Comparison of ENCODE assay signal across 1 cellular context in the genomic region with DNA sequence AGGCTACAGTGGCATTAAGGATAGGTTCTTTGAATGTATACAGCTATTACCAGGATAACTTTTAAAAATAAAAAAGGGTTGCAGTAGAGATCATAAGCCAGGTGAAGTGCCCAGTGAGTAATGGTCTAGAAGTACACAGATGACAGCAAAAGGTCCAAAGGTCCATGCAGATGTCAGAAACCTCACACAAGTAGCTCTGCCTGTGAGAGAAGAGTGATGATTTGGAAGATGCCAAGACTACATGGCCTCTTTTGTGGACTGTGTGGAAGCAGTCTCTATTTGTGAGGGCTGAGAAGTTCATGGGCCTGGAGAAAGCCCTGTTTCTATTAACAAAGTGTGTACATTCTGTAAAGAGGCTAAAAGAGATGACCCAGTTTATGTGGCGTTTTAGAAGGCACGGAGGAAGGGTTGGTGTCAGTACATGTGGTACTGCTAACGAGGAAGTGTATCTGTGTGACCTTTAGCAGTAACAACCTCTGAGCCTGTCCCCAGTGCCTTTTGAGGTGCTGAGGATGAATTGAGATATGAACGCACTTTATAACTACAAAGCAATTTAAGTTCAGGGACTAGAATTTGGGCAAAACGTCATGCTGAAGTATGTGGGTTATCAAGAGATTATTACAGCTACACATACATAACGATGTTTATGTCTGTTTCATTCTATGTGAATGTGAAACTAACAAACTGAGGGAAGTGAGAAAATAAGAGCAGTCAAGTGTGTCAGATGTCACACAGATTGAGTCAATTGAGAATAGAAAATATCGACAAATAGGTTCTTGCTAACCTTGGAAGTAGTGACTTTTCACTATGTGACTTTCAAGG.
A peak's percentile ranks its signal among the peaks of the same experiment; 100 is the strongest.
TF ChIP-seq lines count a peak whose summit lies in the region.

No MANE protein-coding gene starts in this region.

TF ChIP-seq in HepG2, 621 proteins besides CTCF, POLR2A, EP300 and RAD21 (continued from another document):
- TF ChIP-seq, protein P1, sequence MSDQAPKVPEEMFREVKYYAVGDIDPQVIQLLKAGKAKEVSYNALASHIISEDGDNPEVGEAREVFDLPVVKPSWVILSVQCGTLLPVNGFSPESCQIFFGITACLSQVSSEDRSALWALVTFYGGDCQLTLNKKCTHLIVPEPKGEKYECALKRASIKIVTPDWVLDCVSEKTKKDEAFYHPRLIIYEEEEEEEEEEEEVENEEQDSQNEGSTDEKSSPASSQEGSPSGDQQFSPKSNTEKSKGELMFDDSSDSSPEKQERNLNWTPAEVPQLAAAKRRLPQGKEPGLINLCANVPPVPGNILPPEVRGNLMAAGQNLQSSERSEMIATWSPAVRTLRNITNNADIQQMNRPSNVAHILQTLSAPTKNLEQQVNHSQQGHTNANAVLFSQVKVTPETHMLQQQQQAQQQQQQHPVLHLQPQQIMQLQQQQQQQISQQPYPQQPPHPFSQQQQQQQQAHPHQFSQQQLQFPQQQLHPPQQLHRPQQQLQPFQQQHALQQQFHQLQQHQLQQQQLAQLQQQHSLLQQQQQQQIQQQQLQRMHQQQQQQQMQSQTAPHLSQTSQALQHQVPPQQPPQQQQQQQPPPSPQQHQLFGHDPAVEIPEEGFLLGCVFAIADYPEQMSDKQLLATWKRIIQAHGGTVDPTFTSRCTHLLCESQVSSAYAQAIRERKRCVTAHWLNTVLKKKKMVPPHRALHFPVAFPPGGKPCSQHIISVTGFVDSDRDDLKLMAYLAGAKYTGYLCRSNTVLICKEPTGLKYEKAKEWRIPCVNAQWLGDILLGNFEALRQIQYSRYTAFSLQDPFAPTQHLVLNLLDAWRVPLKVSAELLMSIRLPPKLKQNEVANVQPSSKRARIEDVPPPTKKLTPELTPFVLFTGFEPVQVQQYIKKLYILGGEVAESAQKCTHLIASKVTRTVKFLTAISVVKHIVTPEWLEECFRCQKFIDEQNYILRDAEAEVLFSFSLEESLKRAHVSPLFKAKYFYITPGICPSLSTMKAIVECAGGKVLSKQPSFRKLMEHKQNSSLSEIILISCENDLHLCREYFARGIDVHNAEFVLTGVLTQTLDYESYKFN (CRISPR knock-in tag; conservative IDR thresholded peaks at IDR 0.05): 0 out of 2 replicates have a peak, but pooled peaks have one; percentile 5
- peak; percentile 75; the same call in 1 of the 2 replicates for TF ChIP-seq SSRP1 (CRISPR knock-in tag; IDR thresholded peaks at IDR 0.05)
- TF ChIP-seq MBD4 (IDR thresholded peaks at IDR 0.05; ENCODE audit: borderline replicate concordance, low read length): 0 out of 2 replicates have a peak, but pooled peaks have one; percentile 49
- TF ChIP-seq HNF4G (IDR thresholded peaks at IDR 0.05; ENCODE audit: borderline replicate concordance, low read depth, low read length): peak; percentile 43; the same call in 1 of the 2 replicates
- TF ChIP-seq HNF4G (CRISPR knock-in tag; IDR thresholded peaks at IDR 0.05; ENCODE audit: borderline replicate concordance, low read depth): no peak
- TF ChIP-seq HNF4A (CRISPR knock-in tag; IDR thresholded peaks at IDR 0.05): peak; percentile 56; the same call in 1 of the 2 replicates
- peak; percentile 74; the same call in 1 of the 2 replicates for TF ChIP-seq POLR2AphosphoS2 (IDR thresholded peaks at IDR 0.05; ENCODE audit: low read depth, low read length)
- TF ChIP-seq ARID5B (CRISPR knock-in tag; IDR thresholded peaks at IDR 0.05): 0 out of 2 replicates have a peak, but pooled peaks have one; percentile 12
- TF ChIP-seq SAP130 (CRISPR knock-in tag; IDR thresholded peaks at IDR 0.05; ENCODE audit: low read depth): peak; percentile 40; the same call in 1 of the 2 replicates
TF ChIP-seq in HepG2: peak in this region for 9.
